In the genomic region with DNA sequence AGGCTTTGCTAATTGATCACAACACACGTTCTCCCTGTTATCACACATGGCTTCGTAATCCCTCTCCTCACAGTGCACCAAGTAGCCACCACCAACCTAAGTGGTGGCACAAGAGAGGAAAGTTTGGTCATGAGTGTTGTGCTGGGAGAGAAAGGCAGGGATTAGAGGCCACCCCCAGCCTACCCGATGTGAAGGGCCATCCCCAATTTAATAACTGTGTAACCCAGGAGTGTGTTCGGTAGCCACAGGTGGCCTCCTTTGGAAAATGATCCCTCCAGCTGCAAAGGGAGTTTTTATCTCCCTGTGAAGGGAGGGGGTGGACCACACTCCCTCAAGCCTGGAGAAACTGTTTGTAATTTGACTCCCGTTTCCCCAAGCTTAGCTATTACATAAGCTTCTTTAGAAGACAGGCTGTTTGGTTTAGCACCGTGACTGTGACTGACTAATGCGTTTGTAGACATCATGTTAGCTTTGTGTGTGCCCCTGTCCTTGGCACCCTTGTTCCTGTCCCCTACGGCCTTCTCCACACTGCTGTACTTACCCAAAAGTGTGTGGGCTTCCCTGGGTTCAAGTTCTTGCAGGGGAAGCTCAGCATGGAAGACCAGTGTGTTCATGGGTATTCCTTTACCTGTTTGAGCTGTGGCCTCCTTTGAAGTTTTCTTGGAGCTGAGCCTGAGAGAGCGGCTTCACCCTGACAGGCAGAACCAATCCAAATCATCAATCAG, we compare ENCODE assay signal across 1 cellular context.
TF ChIP-seq lines count a peak whose summit lies in the region.

No MANE protein-coding gene starts in this region.

TF ChIP-seq in HepG2, 621 proteins besides CTCF, POLR2A, EP300 and RAD21 (continued from another document):
- TF ChIP-seq, protein P1, sequence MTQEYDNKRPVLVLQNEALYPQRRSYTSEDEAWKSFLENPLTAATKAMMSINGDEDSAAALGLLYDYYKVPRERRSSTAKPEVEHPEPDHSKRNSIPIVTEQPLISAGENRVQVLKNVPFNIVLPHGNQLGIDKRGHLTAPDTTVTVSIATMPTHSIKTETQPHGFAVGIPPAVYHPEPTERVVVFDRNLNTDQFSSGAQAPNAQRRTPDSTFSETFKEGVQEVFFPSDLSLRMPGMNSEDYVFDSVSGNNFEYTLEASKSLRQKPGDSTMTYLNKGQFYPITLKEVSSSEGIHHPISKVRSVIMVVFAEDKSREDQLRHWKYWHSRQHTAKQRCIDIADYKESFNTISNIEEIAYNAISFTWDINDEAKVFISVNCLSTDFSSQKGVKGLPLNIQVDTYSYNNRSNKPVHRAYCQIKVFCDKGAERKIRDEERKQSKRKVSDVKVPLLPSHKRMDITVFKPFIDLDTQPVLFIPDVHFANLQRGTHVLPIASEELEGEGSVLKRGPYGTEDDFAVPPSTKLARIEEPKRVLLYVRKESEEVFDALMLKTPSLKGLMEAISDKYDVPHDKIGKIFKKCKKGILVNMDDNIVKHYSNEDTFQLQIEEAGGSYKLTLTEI (CRISPR knock-in tag; conservative IDR thresholded peaks at IDR 0.05) = no peak
- TF ChIP-seq SP1 (IDR thresholded peaks at IDR 0.05) (no peak), SP1 (CRISPR knock-in tag; IDR thresholded peaks at IDR 0.05) (no peak), ZBTB38 (CRISPR knock-in tag; IDR thresholded peaks at IDR 0.05) (no peak), ZNF253 (CRISPR knock-in tag; IDR thresholded peaks at IDR 0.05; ENCODE audit: borderline replicate concordance) (no peak), NKX3-1 (CRISPR knock-in tag; IDR thresholded peaks at IDR 0.05) (peak; percentile 87), MAFF (IDR thresholded peaks at IDR 0.05; ENCODE audit: low read depth, low read length) (no peak), ZNF343 (CRISPR knock-in tag; IDR thresholded peaks at IDR 0.05) (no peak), JARID2 (CRISPR knock-in tag; IDR thresholded peaks at IDR 0.05; ENCODE audit: insufficient replicate concordance) (peak; percentile 44), ZNF468 (CRISPR knock-in tag; IDR thresholded peaks at IDR 0.05) (no peak), ZNF441 (CRISPR knock-in tag; IDR thresholded peaks at IDR 0.05; ENCODE audit: borderline replicate concordance) (peak; percentile 49; the same call in 1 of the 2 replicates), HDAC6 (IDR thresholded peaks at IDR 0.05; ENCODE audit: low read depth, low read length) (no peak), CENPX (CRISPR knock-in tag; IDR thresholded peaks at IDR 0.05) (no peak), ZNF30 (CRISPR knock-in tag; IDR thresholded peaks at IDR 0.05) (no peak), SP140L (CRISPR knock-in tag; IDR thresholded peaks at IDR 0.05; ENCODE audit: borderline replicate concordance) (0 out of 2 replicates have a peak, but pooled peaks have one; percentile 26), RORA (CRISPR knock-in tag; IDR thresholded peaks at IDR 0.05) (no peak), HMGA1 (CRISPR knock-in tag; conservative IDR thresholded peaks at IDR 0.05) (no peak), PAX8 (CRISPR knock-in tag; IDR thresholded peaks at IDR 0.05; ENCODE audit: borderline replicate concordance) (no peak), ISX (CRISPR knock-in tag; conservative IDR thresholded peaks at IDR 0.05) (no peak), ZNF607 (CRISPR knock-in tag; IDR thresholded peaks at IDR 0.05; ENCODE audit: borderline replicate concordance) (no peak), ONECUT2 (CRISPR knock-in tag; IDR thresholded peaks at IDR 0.05) (no peak; the same call in 1 of the 2 replicates), TARDBP (CRISPR knock-in tag; IDR thresholded peaks at IDR 0.05) (peak; percentile 73; the same call in 1 of the 2 replicates), NRL (CRISPR knock-in tag; IDR thresholded peaks at IDR 0.05; ENCODE audit: borderline replicate concordance) (no peak), NFATC3 (CRISPR knock-in tag; IDR thresholded peaks at IDR 0.05) (no peak), ZNF549 (CRISPR knock-in tag; IDR thresholded peaks at IDR 0.05) (no peak), ZFP41 (CRISPR knock-in tag; IDR thresholded peaks at IDR 0.05; ENCODE audit: borderline replicate concordance) (no peak), ZBTB7A (CRISPR knock-in tag; IDR thresholded peaks at IDR 0.05) (no peak), PRMT3 (CRISPR knock-in tag; IDR thresholded peaks at IDR 0.05; ENCODE audit: borderline replicate concordance, low read depth) (no peak), ZC3H13 (CRISPR knock-in tag; IDR thresholded peaks at IDR 0.05) (no peak), ZNF33B (CRISPR knock-in tag; IDR thresholded peaks at IDR 0.05) (peak; percentile 66), GFI1 (CRISPR knock-in tag; IDR thresholded peaks at IDR 0.05; ENCODE audit: borderline replicate concordance) (peak; percentile 43; the same call in 1 of the 2 replicates), SMARCC2 (IDR thresholded peaks at IDR 0.05) (no peak), TGIF2 (CRISPR knock-in tag; IDR thresholded peaks at IDR 0.05) (no peak), KDM5B (CRISPR knock-in tag; IDR thresholded peaks at IDR 0.05; ENCODE audit: borderline replicate concordance) (no peak; the same call in 1 of the 2 replicates)
- TF ChIP-seq, protein P2, sequence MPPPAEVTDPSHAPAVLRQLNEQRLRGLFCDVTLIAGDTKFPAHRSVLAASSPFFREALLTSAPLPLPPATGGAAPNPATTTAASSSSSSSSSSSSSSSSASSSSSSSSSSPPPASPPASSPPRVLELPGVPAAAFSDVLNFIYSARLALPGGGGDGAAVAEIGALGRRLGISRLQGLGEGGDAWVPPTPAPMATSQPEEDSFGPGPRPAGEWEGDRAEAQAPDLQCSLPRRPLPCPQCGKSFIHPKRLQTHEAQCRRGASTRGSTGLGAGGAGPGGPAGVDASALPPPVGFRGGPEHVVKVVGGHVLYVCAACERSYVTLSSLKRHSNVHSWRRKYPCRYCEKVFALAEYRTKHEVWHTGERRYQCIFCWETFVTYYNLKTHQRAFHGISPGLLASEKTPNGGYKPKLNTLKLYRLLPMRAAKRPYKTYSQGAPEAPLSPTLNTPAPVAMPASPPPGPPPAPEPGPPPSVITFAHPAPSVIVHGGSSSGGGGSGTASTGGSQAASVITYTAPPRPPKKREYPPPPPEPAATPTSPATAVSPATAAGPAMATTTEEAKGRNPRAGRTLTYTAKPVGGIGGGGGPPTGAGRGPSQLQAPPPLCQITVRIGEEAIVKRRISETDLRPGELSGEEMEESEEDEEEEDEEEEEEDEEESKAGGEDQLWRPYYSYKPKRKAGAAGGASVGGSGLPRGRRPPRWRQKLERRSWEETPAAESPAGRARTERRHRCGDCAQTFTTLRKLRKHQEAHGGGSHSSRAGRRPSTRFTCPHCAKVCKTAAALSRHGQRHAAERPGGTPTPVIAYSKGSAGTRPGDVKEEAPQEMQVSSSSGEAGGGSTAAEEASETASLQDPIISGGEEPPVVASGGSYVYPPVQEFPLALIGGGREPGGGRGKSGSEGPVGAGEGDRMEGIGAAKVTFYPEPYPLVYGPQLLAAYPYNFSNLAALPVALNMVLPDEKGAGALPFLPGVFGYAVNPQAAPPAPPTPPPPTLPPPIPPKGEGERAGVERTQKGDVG (CRISPR knock-in tag; IDR thresholded peaks at IDR 0.05; ENCODE audit: borderline replicate concordance) = no peak
- TF ChIP-seq, protein P3, sequence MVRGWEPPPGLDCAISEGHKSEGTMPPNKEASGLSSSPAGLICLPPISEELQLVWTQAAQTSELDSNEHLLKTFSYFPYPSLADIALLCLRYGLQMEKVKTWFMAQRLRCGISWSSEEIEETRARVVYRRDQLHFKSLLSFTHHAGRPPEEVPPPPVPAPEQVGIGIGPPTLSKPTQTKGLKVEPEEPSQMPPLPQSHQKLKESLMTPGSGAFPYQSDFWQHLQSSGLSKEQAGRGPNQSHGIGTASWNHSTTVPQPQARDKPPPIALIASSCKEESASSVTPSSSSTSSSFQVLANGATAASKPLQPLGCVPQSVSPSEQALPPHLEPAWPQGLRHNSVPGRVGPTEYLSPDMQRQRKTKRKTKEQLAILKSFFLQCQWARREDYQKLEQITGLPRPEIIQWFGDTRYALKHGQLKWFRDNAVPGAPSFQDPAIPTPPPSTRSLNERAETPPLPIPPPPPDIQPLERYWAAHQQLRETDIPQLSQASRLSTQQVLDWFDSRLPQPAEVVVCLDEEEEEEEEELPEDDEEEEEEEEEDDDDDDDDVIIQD (CRISPR knock-in tag; IDR thresholded peaks at IDR 0.05; ENCODE audit: low read depth) = peak; percentile 92
- TF ChIP-seq, protein P4, sequence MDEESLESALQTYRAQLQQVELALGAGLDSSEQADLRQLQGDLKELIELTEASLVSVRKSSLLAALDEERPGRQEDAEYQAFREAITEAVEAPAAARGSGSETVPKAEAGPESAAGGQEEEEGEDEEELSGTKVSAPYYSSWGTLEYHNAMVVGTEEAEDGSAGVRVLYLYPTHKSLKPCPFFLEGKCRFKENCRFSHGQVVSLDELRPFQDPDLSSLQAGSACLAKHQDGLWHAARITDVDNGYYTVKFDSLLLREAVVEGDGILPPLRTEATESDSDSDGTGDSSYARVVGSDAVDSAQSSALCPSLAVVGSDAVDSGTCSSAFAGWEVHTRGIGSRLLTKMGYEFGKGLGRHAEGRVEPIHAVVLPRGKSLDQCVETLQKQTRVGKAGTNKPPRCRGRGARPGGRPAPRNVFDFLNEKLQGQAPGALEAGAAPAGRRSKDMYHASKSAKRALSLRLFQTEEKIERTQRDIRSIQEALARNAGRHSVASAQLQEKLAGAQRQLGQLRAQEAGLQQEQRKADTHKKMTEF (CRISPR knock-in tag; IDR thresholded peaks at IDR 0.05) = peak; percentile 80
- TF ChIP-seq, protein P5, sequence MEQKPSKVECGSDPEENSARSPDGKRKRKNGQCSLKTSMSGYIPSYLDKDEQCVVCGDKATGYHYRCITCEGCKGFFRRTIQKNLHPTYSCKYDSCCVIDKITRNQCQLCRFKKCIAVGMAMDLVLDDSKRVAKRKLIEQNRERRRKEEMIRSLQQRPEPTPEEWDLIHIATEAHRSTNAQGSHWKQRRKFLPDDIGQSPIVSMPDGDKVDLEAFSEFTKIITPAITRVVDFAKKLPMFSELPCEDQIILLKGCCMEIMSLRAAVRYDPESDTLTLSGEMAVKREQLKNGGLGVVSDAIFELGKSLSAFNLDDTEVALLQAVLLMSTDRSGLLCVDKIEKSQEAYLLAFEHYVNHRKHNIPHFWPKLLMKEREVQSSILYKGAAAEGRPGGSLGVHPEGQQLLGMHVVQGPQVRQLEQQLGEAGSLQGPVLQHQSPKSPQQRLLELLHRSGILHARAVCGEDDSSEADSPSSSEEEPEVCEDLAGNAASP (CRISPR knock-in tag; IDR thresholded peaks at IDR 0.05; ENCODE audit: borderline replicate concordance) = peak; percentile 84; the same call in 1 of the 2 replicates
- TF ChIP-seq, protein P6, sequence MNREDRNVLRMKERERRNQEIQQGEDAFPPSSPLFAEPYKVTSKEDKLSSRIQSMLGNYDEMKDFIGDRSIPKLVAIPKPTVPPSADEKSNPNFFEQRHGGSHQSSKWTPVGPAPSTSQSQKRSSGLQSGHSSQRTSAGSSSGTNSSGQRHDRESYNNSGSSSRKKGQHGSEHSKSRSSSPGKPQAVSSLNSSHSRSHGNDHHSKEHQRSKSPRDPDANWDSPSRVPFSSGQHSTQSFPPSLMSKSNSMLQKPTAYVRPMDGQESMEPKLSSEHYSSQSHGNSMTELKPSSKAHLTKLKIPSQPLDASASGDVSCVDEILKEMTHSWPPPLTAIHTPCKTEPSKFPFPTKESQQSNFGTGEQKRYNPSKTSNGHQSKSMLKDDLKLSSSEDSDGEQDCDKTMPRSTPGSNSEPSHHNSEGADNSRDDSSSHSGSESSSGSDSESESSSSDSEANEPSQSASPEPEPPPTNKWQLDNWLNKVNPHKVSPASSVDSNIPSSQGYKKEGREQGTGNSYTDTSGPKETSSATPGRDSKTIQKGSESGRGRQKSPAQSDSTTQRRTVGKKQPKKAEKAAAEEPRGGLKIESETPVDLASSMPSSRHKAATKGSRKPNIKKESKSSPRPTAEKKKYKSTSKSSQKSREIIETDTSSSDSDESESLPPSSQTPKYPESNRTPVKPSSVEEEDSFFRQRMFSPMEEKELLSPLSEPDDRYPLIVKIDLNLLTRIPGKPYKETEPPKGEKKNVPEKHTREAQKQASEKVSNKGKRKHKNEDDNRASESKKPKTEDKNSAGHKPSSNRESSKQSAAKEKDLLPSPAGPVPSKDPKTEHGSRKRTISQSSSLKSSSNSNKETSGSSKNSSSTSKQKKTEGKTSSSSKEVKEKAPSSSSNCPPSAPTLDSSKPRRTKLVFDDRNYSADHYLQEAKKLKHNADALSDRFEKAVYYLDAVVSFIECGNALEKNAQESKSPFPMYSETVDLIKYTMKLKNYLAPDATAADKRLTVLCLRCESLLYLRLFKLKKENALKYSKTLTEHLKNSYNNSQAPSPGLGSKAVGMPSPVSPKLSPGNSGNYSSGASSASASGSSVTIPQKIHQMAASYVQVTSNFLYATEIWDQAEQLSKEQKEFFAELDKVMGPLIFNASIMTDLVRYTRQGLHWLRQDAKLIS (CRISPR knock-in tag; IDR thresholded peaks at IDR 0.05) = no peak
- TF ChIP-seq, protein P7, sequence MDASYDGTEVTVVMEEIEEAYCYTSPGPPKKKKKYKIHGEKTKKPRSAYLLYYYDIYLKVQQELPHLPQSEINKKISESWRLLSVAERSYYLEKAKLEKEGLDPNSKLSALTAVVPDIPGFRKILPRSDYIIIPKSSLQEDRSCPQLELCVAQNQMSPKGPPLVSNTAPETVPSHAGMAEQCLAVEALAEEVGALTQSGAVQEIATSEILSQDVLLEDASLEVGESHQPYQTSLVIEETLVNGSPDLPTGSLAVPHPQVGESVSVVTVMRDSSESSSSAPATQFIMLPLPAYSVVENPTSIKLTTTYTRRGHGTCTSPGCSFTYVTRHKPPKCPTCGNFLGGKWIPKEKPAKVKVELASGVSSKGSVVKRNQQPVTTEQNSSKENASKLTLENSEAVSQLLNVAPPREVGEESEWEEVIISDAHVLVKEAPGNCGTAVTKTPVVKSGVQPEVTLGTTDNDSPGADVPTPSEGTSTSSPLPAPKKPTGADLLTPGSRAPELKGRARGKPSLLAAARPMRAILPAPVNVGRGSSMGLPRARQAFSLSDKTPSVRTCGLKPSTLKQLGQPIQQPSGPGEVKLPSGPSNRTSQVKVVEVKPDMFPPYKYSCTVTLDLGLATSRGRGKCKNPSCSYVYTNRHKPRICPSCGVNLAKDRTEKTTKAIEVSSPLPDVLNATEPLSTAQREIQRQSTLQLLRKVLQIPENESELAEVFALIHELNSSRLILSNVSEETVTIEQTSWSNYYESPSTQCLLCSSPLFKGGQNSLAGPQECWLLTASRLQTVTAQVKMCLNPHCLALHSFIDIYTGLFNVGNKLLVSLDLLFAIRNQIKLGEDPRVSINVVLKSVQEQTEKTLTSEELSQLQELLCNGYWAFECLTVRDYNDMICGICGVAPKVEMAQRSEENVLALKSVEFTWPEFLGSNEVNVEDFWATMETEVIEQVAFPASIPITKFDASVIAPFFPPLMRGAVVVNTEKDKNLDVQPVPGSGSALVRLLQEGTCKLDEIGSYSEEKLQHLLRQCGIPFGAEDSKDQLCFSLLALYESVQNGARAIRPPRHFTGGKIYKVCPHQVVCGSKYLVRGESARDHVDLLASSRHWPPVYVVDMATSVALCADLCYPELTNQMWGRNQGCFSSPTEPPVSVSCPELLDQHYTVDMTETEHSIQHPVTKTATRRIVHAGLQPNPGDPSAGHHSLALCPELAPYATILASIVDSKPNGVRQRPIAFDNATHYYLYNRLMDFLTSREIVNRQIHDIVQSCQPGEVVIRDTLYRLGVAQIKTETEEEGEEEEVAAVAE (CRISPR knock-in tag; IDR thresholded peaks at IDR 0.05; ENCODE audit: borderline replicate concordance) = peak; percentile 35; the same call in 1 of the 2 replicates
TF ChIP-seq in HepG2: peak in this region for 216.
